In the genomic region with DNA sequence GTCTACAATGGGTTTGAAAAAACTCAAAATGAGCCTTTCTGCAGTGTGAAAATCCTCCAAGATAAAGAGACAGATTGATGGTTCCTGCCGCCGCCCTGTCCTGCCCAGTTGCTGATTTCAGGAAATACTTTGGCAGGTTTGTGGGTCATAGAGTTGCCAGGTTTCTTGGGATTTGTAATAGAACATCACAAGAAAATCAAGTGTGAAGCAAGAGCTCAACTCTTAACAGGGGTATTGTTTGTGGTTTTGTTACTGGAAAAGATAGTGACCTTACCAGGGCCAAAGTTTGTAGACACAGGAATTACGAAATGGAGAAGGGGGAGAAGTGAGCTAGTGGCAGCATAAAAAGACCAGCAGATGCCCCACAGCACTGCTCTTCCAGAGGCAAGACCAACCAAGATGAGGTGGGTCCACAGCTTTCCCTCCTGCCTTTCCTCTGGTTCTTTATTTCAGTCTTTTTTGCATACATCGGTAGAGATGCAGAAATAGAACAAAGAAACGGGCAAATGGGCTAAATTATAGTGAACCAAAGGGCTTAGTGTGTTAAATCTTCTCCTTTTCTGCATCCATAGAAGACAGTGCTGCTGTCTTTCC, we compare ENCODE assay signal across 6 cellular contexts. TPM values are rescaled to one million over a fixed set of nuclear protein-coding genes. Genes with fewer than 3 reads are reported as not detected.
"Had no signal": no experiment of that assay in that cellular context is flagged by ENCODE, and none has a peak within 500 bp of the region (broad histone marks: within the 10 kb centered on the region; RNA-seq: fewer than 3 reads in every experiment).

A gene with protein sequence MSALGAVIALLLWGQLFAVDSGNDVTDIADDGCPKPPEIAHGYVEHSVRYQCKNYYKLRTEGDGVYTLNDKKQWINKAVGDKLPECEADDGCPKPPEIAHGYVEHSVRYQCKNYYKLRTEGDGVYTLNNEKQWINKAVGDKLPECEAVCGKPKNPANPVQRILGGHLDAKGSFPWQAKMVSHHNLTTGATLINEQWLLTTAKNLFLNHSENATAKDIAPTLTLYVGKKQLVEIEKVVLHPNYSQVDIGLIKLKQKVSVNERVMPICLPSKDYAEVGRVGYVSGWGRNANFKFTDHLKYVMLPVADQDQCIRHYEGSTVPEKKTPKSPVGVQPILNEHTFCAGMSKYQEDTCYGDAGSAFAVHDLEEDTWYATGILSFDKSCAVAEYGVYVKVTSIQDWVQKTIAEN (plus strand): TSS at position 252 of the 594 bp plus-strand sequence. CDS start 148 bp downstream, at position 400.

RNA-seq across cellular contexts. Expression of the gene that starts here (rescaled TPM):
- total RNA-seq: activated CD4-positive, alpha-beta T cell treated with anti-CD3 and anti-CD28 coated beads, Interleukin-2, amount 10 ng/mL, durations not matched to agents 7 days and 5 days; activated naive CD4-positive, alpha-beta T cell treated with anti-CD3 and anti-CD28 coated beads for 36 hours; activated T-helper 17 cell treated with anti-CD3 and anti-CD28 coated beads, Interleukin-2, amount 50 U/mL, for 72 hours; dermis blood vessel endothelial cell; glomerular endothelial cell; neural crest cell had no signal
